ENCODE assay signal across 8 cellular contexts in the genomic region with DNA sequence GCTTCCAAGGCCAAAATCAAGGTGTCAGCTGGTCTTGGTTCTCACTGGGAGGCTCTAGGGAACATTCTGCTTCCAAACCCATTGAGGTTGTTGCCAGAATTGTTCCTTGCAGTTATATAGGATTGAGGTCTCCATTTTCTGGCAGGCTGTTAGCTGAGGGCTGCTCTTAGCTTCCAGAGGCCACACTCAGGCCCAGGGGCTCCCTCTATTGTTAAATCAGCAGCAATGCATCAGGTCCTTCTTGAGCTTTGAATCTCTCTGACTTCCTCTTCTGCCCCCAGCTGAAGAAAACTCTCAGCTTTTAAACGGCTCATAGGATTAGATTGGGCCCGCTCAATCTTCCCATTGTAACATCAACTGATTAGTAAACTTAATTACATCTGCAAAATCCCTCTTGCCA. TPM values are rescaled to one million over a fixed set of nuclear protein-coding genes. Genes with fewer than 3 reads are reported as not detected.
DNase-seq lines count a peak whose midpoint lies in the region; ATAC-seq, FAIRE-seq and TF ChIP-seq lines count a peak whose summit lies in the region.

No MANE protein-coding gene starts in this region.

- H3K36me3 Mint-ChIP-seq in CD4-positive, CD25-positive, alpha-beta regulatory T cell: no peaks in the 10 kb centered on the region

- H3K79me2 ChIP-seq in PC-9 (ENCODE audit: low read depth): no peaks in the 10 kb centered on the region

- peaks cover 5% of the 10 kb centered on the region for H3K4me1 ChIP-seq in CD4-positive, CD25-positive, alpha-beta regulatory T cell (ENCODE audit: control insufficient read depth, insufficient read depth, low read length, poor library complexity, severe bottlenecking)
- H3K4me1 ChIP-seq in PC-9 (replicated peaks; ENCODE audit: insufficient read depth): peaks cover 5% of the 10 kb centered on the region; the same call in 1 of the 2 replicates
- peaks cover 0 to 8% (median 6%) of the 10 kb centered on the region in 4 donors for H3K4me1 ChIP-seq in upper lobe of left lung

- CTCF ChIA-PET in PC-9 (lab: Charles Lee): interaction anchor here (0.6 to 1.8 kb wide), 11 partner anchors 13 to 547 kb away, joined by 3 to 19 read pairs (median 4); no protein-coding TSS in a partner anchor

- H3F3A ChIP-seq in PC-9 (ENCODE audit: insufficient read depth, low read depth): no peaks in the 10 kb centered on the region

- H3K27ac ChIP-seq in CD4-positive, CD25-positive, alpha-beta regulatory T cell (ENCODE audit: insufficient read depth, low read length, poor library complexity, severe bottlenecking): no peak overlapping the region
- H3K27ac ChIP-seq in PC-9: no peak overlapping the region
- no peak overlapping the region for H3K27ac ChIP-seq in upper lobe of left lung

- TF ChIP-seq POLR2A in upper lobe of left lung (IDR thresholded peaks at IDR 0.05): no peak

- no TSS peak for BruUV-seq in PC-9 (replicated peaks; lab: Mats Ljungman, UMichigan)

- H3K9me3 ChIP-seq in CD4-positive, CD25-positive, alpha-beta regulatory T cell (ENCODE audit: control insufficient read depth in 2 of 2, low read length in 2 of 2): no peaks in the 10 kb centered on the region
- H3K9me3 ChIP-seq in PC-9 (ENCODE audit: insufficient read depth, low read depth) (0 out of 2 replicates have a peak, but pooled peaks cover 4% of the 10 kb centered on the region), upper lobe of left lung (no peaks in the 10 kb centered on the region)

- DNase-seq in CD4-positive, CD25-positive, alpha-beta regulatory T cell: peak in 2 of 3 donors; percentile 29 to 60
- DNase-seq in HTR-8/SVneo (ENCODE audit: insufficient read length, low spot score): peak; percentile 73
- DNase-seq in PC-9: peak in 1 of 2 experiments; percentile 6
- peak; percentile 46 for DNase-seq in amniotic epithelial cell (ENCODE audit: low read depth)
- peak in 1 of 2 donors; percentile 19 for DNase-seq in left colon
- peak in 1 of 2 donors; percentile 49 for DNase-seq in upper lobe of left lung
- no peak for DNase-seq in putamen (ENCODE audit: low spot score)

- H3K36me3 ChIP-seq in CD4-positive, CD25-positive, alpha-beta regulatory T cell (ENCODE audit: control insufficient read depth, insufficient read depth, low read length): no peaks in the 10 kb centered on the region
- H3K36me3 ChIP-seq in PC-9 (ENCODE audit: low read depth): no peaks in the 10 kb centered on the region
- no peaks in the 10 kb centered on the region for H3K36me3 ChIP-seq in upper lobe of left lung

- ATAC-seq in CD4-positive, CD25-positive, alpha-beta regulatory T cell (ENCODE audit: low read depth in 2 of 2): peak; percentile 71 to 75
- ATAC-seq in GM18511 (IDR thresholded peaks at IDR 0.05; ENCODE audit: unreplicated experiment) (peak; percentile 68), left colon (peak; percentile 51), upper lobe of left lung (ENCODE audit: low FRiP score in 2 of 2) (peak in 1 of 2 donors; percentile 76)

- WGBS in upper lobe of left lung, 2 donors: 41 to 51% methylated on average over 2 of the region's 2 CpGs

- FAIRE-seq in HTR-8/SVneo (lab: Jason Lieb, UNC): no peak

- TF ChIP-seq EP300 in upper lobe of left lung (IDR thresholded peaks at IDR 0.05): no peak

- H4K20me1 ChIP-seq in PC-9 (ENCODE audit: insufficient read depth): no peaks in the 10 kb centered on the region

- H3K27me3 ChIP-seq in CD4-positive, CD25-positive, alpha-beta regulatory T cell (ENCODE audit: control insufficient read depth, insufficient read depth, low read length): peaks cover 2% of the 10 kb centered on the region
- H3K27me3 ChIP-seq in PC-9 (ENCODE audit: insufficient read depth, low read depth) (no peaks in the 10 kb centered on the region), upper lobe of left lung (no peaks in the 10 kb centered on the region)

- H2AFZ ChIP-seq in PC-9: peak overlapping the region; percentile 76; the same call in 1 of the 2 replicates

- H3K4me1 Mint-ChIP-seq in CD4-positive, CD25-positive, alpha-beta regulatory T cell: peaks cover 5 to 12% (median 7%) of the 10 kb centered on the region in 4 donors

- POLR2A ChIA-PET in PC-9 (lab: Charles Lee; ENCODE audit: unreplicated experiment): interaction anchor here (0.5 kb wide), 2 partner anchors 157 to 217 kb away, joined by 3 to 6 read pairs; no protein-coding TSS in a partner anchor

- no peak overlapping the region for H3K4me2 ChIP-seq in PC-9

- no peak overlapping the region for H3K4me3 ChIP-seq in CD4-positive, CD25-positive, alpha-beta regulatory T cell (ENCODE audit: low read depth, low read length)
- no peak overlapping the region for H3K4me3 ChIP-seq in PC-9
- no peak overlapping the region for H3K4me3 ChIP-seq in upper lobe of left lung

- no peaks in the 10 kb centered on the region for H3K9me3 Mint-ChIP-seq in CD4-positive, CD25-positive, alpha-beta regulatory T cell

- no peaks in the 10 kb centered on the region for H3K9me2 ChIP-seq in PC-9 (ENCODE audit: insufficient read depth)

- intact Hi-C loops in PC-9 (cut with micrococcal nuclease; ENCODE audit: unreplicated experiment): loop anchor here (1.0 to 5.0 kb wide), 2 partner anchors 109 to 225 kb away; no protein-coding TSS in a partner anchor
- intact Hi-C loops in left colon (cut with DNase I, micrococcal nuclease): loop anchor here in 1 of 2 donors (5.0 kb wide), 1 partner anchor 159 kb away; no protein-coding TSS in a partner anchor

- peaks cover 39% of the 10 kb centered on the region for H3K27me3 Mint-ChIP-seq in CD4-positive, CD25-positive, alpha-beta regulatory T cell

- peak; percentile 73 for TF ChIP-seq CTCF in PC-9 (conservative IDR thresholded peaks at IDR 0.05)
- peak in 5 of 6 experiments; percentile 14 to 44 (median 32) for TF ChIP-seq CTCF in upper lobe of left lung (IDR thresholded peaks at IDR 0.05)

- H3K27ac Mint-ChIP-seq in CD4-positive, CD25-positive, alpha-beta regulatory T cell: no peak overlapping the region

- H3K4me3 Mint-ChIP-seq in CD4-positive, CD25-positive, alpha-beta regulatory T cell: no peak overlapping the region

RNA-seq across cellular contexts. Expression of a gene that starts 39.3 kb away (rescaled TPM):
- total RNA-seq in CD4-positive, CD25-positive, alpha-beta regulatory T cell: not detected
- polyA plus RNA-seq in CD4-positive, CD25-positive, alpha-beta regulatory T cell: not detected
- total RNA-seq in PC-9 (2021) (not detected in 2 replicates), left colon (not detected), upper lobe of left lung (not detected)

RNA-seq across cellular contexts. Expression of a gene that starts 41.0 kb away (rescaled TPM):
- 1,352 TPM for total RNA-seq in CD4-positive, CD25-positive, alpha-beta regulatory T cell
- 1,000 to 10,000 TPM; 1,495 to 1,932 (median 1,615) TPM for polyA plus RNA-seq in CD4-positive, CD25-positive, alpha-beta regulatory T cell
- total RNA-seq in PC-9 (2021) (796 and 1,103 TPM in 2 replicates), left colon (100 to 1,000 TPM; 553 to 705 TPM), upper lobe of left lung (100 to 1,000 TPM; 261 to 942 (median 659) TPM)
